Comparison of ENCODE assay signal across 26 cellular contexts in genomic region chr15:77665530-77666295, GRCh38. TPM values are rescaled to one million over a fixed set of nuclear protein-coding genes. Genes with fewer than 3 reads are reported as not detected.
"Had no signal": no experiment of that assay in that cellular context is flagged by ENCODE, and none has a peak within 500 bp of the region (broad histone marks: within the 10 kb centered on the region; RNA-seq: fewer than 3 reads in every experiment).

No MANE protein-coding gene starts in this region.

- H2AFZ ChIP-seq: parathyroid adenoma had no signal

- H3K9me3 ChIP-seq: colonic mucosa, gastrocnemius medialis, mucosa of descending colon, prostate gland, right lobe of liver, spleen, tibial artery, upper lobe of left lung, uterus had no signal

- H3K27ac Mint-ChIP-seq: endodermal cell; naive thymus-derived CD8-positive, alpha-beta T cell; stimulated activated memory B cell treated with anti-CD40 and anti-IgM and Interleukin-4, amounts not matched to agents 10 μg/mL and 1 μg/mL and 100 μg/mL, for 72 hours; stimulated activated naive CD8-positive, alpha-beta T cell treated with anti-CD3 and anti-CD28 coated beads, Interleukin-15, Interleukin-2, amounts not matched to agents 100 ng/mL and 50 ng/mL, for 24 hours had no signal

- H3K27ac ChIP-seq: colonic mucosa, gastrocnemius medialis, parathyroid adenoma, prostate gland, right lobe of liver, spleen, tibial artery, upper lobe of left lung, uterus had no signal

- ATAC-seq: gastrocnemius medialis; left lobe of liver; mucosa of descending colon; naive thymus-derived CD8-positive, alpha-beta T cell; right lobe of liver; stimulated activated memory B cell treated with anti-CD40 and anti-IgM and Interleukin-4, amounts not matched to agents 10 μg/mL and 1 μg/mL and 100 μg/mL, for 72 hours had no signal

- H3K4me1 Mint-ChIP-seq: endodermal cell; naive thymus-derived CD8-positive, alpha-beta T cell; neural crest cell; stimulated activated memory B cell treated with anti-CD40 and anti-IgM and Interleukin-4, amounts not matched to agents 10 μg/mL and 1 μg/mL and 100 μg/mL, for 72 hours had no signal

- DNase-seq: colonic mucosa; dermis blood vessel endothelial cell; effector CD4-positive, alpha-beta T cell; endodermal cell; gastrocnemius medialis; islet precursor cell; mammary epithelial cell; naive thymus-derived CD8-positive, alpha-beta T cell; occipital lobe; right lobe of liver; spleen; stimulated activated CD4-positive, alpha-beta T cell treated with anti-CD3 and anti-CD28 coated beads, Interleukin-15, amount 100 ng/mL, for 24 hours; stimulated activated CD4-positive, alpha-beta T cell treated with anti-CD3 and anti-CD28 coated beads, Interleukin-1b, Interleukin-23, amount 100 ng/mL, for 48 hours; stimulated activated CD4-positive, alpha-beta T cell treated with anti-CD3 and anti-CD28 coated beads, Interleukin-4, amount 100 ng/mL, for 24 hours; tibial artery; uterus had no signal

- H3K4me3 Mint-ChIP-seq: endodermal cell; naive thymus-derived CD8-positive, alpha-beta T cell; neural crest cell; stimulated activated memory B cell treated with anti-CD40 and anti-IgM and Interleukin-4, amounts not matched to agents 10 μg/mL and 1 μg/mL and 100 μg/mL, for 72 hours; stimulated activated naive CD8-positive, alpha-beta T cell treated with anti-CD3 and anti-CD28 coated beads, Interleukin-15, Interleukin-2, amounts not matched to agents 100 ng/mL and 50 ng/mL, for 24 hours had no signal

- H3K4me3 ChIP-seq: colonic mucosa, gastrocnemius medialis, mucosa of descending colon, prostate gland, right lobe of liver, spleen, tibial artery, upper lobe of left lung, uterus had no signal

- H3K9me3 Mint-ChIP-seq: endodermal cell; naive thymus-derived CD8-positive, alpha-beta T cell; neural crest cell; stimulated activated memory B cell treated with anti-CD40 and anti-IgM and Interleukin-4, amounts not matched to agents 10 μg/mL and 1 μg/mL and 100 μg/mL, for 72 hours; stimulated activated naive CD8-positive, alpha-beta T cell treated with anti-CD3 and anti-CD28 coated beads, Interleukin-15, Interleukin-2, amounts not matched to agents 100 ng/mL and 50 ng/mL, for 24 hours had no signal

- H3K4me1 ChIP-seq: colonic mucosa, gastrocnemius medialis, parathyroid adenoma, prostate gland, right lobe of liver, spleen, tibial artery, upper lobe of left lung, uterus had no signal

- H3K36me3 Mint-ChIP-seq: naive thymus-derived CD8-positive, alpha-beta T cell; stimulated activated memory B cell treated with anti-CD40 and anti-IgM and Interleukin-4, amounts not matched to agents 10 μg/mL and 1 μg/mL and 100 μg/mL, for 72 hours had no signal

- H3K36me3 ChIP-seq: colonic mucosa, gastrocnemius medialis, prostate gland, right lobe of liver, spleen, tibial artery, upper lobe of left lung, uterus had no signal

- H3K27me3 ChIP-seq: colonic mucosa, right lobe of liver, upper lobe of left lung, uterus had no signal

- H3K9ac ChIP-seq: parathyroid adenoma had no signal

- H3K79me2 ChIP-seq: parathyroid adenoma had no signal

RNA-seq across cellular contexts. Expression of gene LINGO1, which starts 33.0 kb away (rescaled TPM):
- total RNA-seq: dermis blood vessel endothelial cell; fibroblast of lung; naive thymus-derived CD8-positive, alpha-beta T cell; renal cortical epithelial cell had no signal
- polyA plus RNA-seq: mammary epithelial cell; naive thymus-derived CD8-positive, alpha-beta T cell had no signal
